Comparison of ENCODE assay signal across 12 cellular contexts in the genomic region with DNA sequence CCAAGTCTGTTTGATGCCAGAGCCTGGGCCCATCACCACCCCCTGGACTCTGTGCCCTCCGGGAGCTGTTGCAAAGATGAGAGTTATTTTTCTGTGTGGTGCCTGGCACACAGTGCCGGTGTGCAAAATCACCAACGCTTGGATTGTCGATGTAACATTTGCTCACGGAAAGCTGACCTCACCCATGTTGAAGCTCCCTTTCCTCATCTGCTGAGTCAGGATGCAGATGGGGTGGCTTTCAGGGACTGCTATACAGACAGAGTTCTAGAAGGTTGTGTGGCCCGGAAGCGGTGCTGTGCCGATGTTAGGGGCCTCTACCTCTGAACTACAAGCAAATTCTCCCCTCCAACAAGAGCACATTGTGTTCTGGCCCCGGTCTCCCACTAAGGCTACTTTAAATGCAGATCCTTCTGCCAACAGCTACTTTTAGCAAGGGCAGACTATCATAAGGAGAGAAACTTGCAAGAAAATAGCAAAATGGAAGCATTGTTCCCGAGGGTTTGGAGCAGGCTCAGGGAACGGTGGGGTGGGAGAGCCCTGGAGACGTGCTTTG. TPM values are rescaled to one million over a fixed set of nuclear protein-coding genes. Genes with fewer than 3 reads are reported as not detected.
A peak's percentile ranks its signal among the peaks of the same experiment; 100 is the strongest.
DNase-seq lines count a peak whose midpoint lies in the region; ATAC-seq and TF ChIP-seq lines count a peak whose summit lies in the region.
"Had no signal": no experiment of that assay in that cellular context is flagged by ENCODE, and none has a peak within 500 bp of the region (broad histone marks: within the 10 kb centered on the region; RNA-seq: fewer than 3 reads in every experiment).

No MANE protein-coding gene starts in this region.

- H3K4me1 Mint-ChIP-seq in nephron = peaks cover 54% of the 10 kb centered on the region

- peaks cover 9% of the 10 kb centered on the region for H3K27me3 Mint-ChIP-seq in nephron (ENCODE audit: low read depth)

- peak overlapping the region in 2 of 3 experiments; percentile 42 to 51 for H3K27ac Mint-ChIP-seq in nephron

- in situ Hi-C loops in GM13976 (cut with MboI; ENCODE audit: low sequenced_read_pairs, unreplicated experiment) = no loop called here

- H3K4me3 ChIP-seq in left ventricle myocardium inferior = no peak overlapping the region
- H3K4me3 ChIP-seq: A549 had no signal

- H3K27me3 ChIP-seq in left ventricle myocardium inferior (ENCODE audit: low read depth) = peaks cover 34% of the 10 kb centered on the region

- intact Hi-C loops in Right ventricle myocardium superior (cut with DNase I) (no loop called here), left ventricle myocardium inferior (cut with micrococcal nuclease) (no loop called here)

- H3K9me3 ChIP-seq in left ventricle myocardium inferior (replicated peaks) = no peaks in the 10 kb centered on the region
- H3K9me3 ChIP-seq: A549 had no signal

- no peak overlapping the region for H3K4me3 Mint-ChIP-seq in nephron

- no peaks in the 10 kb centered on the region for H3K36me3 ChIP-seq in left ventricle myocardium inferior

- H3K4me1 ChIP-seq in left ventricle myocardium inferior = peaks cover 16% of the 10 kb centered on the region

- no peaks in the 10 kb centered on the region for H3K9me3 Mint-ChIP-seq in nephron

- no peak for DNase-seq in Right ventricle myocardium superior
- no peak for DNase-seq in left ventricle myocardium inferior
- peak; percentile 80 for DNase-seq in fibroblast of gingiva (ENCODE audit: low read depth)
- no peak for DNase-seq in ecto neural progenitor cell (ENCODE audit: low spot score)
- DNase-seq in GM13976 (ENCODE audit: low spot score) = no peak
- no peak for DNase-seq in NCI-H187 (lab: John Stamatoyannopoulos, UW)
- DNase-seq: effector CD4-positive, alpha-beta T cell; NCI-H1436 treated with DMSO at 0.1 percent for 48 hours; OCI-M1 had no signal

- H3K36me3 Mint-ChIP-seq in nephron (ENCODE audit: low read depth) = no peaks in the 10 kb centered on the region

- no peak overlapping the region for H3K27ac ChIP-seq in left ventricle myocardium inferior (replicated peaks)
- H3K27ac ChIP-seq: A549 had no signal

- peak; percentile 43 for ATAC-seq in Right ventricle myocardium superior (ENCODE audit: poor library complexity)
- ATAC-seq in GM18519 (IDR thresholded peaks at IDR 0.05; ENCODE audit: low FRiP score, unreplicated experiment) = no peak
- ATAC-seq: A549 had no signal

- no peak for TF ChIP-seq CTCF in left ventricle myocardium inferior (IDR thresholded peaks at IDR 0.05; ENCODE audit: borderline replicate concordance)
- TF ChIP-seq CTCF in nephron (IDR thresholded peaks at IDR 0.05; ENCODE audit: unreplicated experiment in 3 of 3) = no peak
- TF ChIP-seq CTCF in GM13976 (IDR thresholded peaks at IDR 0.05; ENCODE audit: borderline replicate concordance, control extremely low read depth, extremely low read depth, insufficient read depth, missing control alignments) = no peak

RNA-seq across cellular contexts. Expression of a gene that starts 34.0 kb away (rescaled TPM):
- 0.65 TPM for total RNA-seq in Right ventricle myocardium superior
- total RNA-seq in left ventricle myocardium inferior = 0.63 TPM
